Comparison of ENCODE assay signal across 8 cellular contexts in genomic region chr11:123059056-123059920, GRCh38. TPM values are rescaled to one million over a fixed set of nuclear protein-coding genes. Genes with fewer than 3 reads are reported as not detected.
DNase-seq lines count a peak whose midpoint lies in the region; ATAC-seq, FAIRE-seq and TF ChIP-seq lines count a peak whose summit lies in the region.
"Not testable (repeated sequence)": the region's sequence is repeated elsewhere in the genome, so short reads cannot be mapped to it uniquely, and the experiment has no call there.

No MANE protein-coding gene starts in this region.

- H3K4me2 ChIP-seq in KMS-11 (peak overlapping the region; percentile 88), GM12878 (ENCODE audit: control insufficient read depth, insufficient read depth) (peak overlapping the region; percentile 78)

- H3K36me3 ChIP-seq in KMS-11 (ENCODE audit: insufficient read depth), result peaks cover 31% of the 10 kb centered on the region
- peaks cover 27 to 40% of the 10 kb centered on the region in 2 experiments for H3K36me3 ChIP-seq in GM12878 (ENCODE audit: control insufficient read depth in 2 of 2, insufficient read depth in 2 of 2, low read length in 1 of 2)
- H3K36me3 ChIP-seq in esophagus squamous epithelium, result peaks cover 23 to 69% (median 36%) of the 10 kb centered on the region in 3 donors
- H3K36me3 ChIP-seq in lower lobe of right lung, result peaks cover 70% of the 10 kb centered on the region
- H3K36me3 ChIP-seq in upper lobe of right lung, result peaks cover 69% of the 10 kb centered on the region

- H3K4me1 ChIP-seq in KMS-11 (ENCODE audit: low read depth, poor library complexity, severe bottlenecking), result peaks cover 44% of the 10 kb centered on the region
- not testable (repeated sequence) for H3K4me1 ChIP-seq in GM12878 (ENCODE audit: control insufficient read depth, insufficient read depth, low read length)
- peaks cover 30 to 82% (median 59%) of the 10 kb centered on the region in 3 donors for H3K4me1 ChIP-seq in esophagus squamous epithelium
- peaks cover 69% of the 10 kb centered on the region for H3K4me1 ChIP-seq in lower lobe of right lung
- H3K4me1 ChIP-seq in upper lobe of right lung, result peaks cover 41% of the 10 kb centered on the region

- intact Hi-C loops in Calu3 (cut with micrococcal nuclease; ENCODE audit: unreplicated experiment); GM12878 (cut with micrococcal nuclease; ENCODE audit: unreplicated experiment); esophagus squamous epithelium (cut with DNase I); lower lobe of right lung (cut with DNase I); upper lobe of right lung (cut with DNase I): not testable (repeated sequence)

- H3K4me1 Mint-ChIP-seq in Calu3 (ENCODE audit: low read depth, unreplicated experiment) (peaks cover 14% of the 10 kb centered on the region), progenitor cell of endocrine pancreas (ENCODE audit: low read depth) (peaks cover 47% of the 10 kb centered on the region)

- 3% methylated on average over 18 of the region's 18 CpGs for WGBS in GM12878 (ENCODE audit: insufficient coverage, insufficient replicate concordance, low lambda C conversion rate, missing lambda C conversion rate)
- WGBS in esophagus squamous epithelium, 2 donors, result 13 to 21% methylated on average over 17 to 18 of the region's 18 CpGs

- not testable (repeated sequence) for H3K9me3 Mint-ChIP-seq in Calu3 (ENCODE audit: low read depth, unreplicated experiment); progenitor cell of endocrine pancreas (ENCODE audit: low read depth)

- H3K79me2 ChIP-seq in KMS-11 (ENCODE audit: insufficient read depth, low read depth) (peaks cover 55% of the 10 kb centered on the region), GM12878 (ENCODE audit: control insufficient read depth, insufficient read depth, low read length) (peaks cover 64% of the 10 kb centered on the region)

- SMC1A ChIA-PET in GM12878 (lab: Charles Lee; ENCODE audit: uncharacterized antibody, unreplicated experiment), result interaction anchor here (0.9 to 3.0 kb wide), 11 partner anchors 11 to 303 kb away, joined by 3 to 25 read pairs (median 4); partner anchors contain the start of gene CRTAM

- H3K4me3 Mint-ChIP-seq in Calu3 (ENCODE audit: low read depth, unreplicated experiment) (peak overlapping the region; percentile 86), progenitor cell of endocrine pancreas (ENCODE audit: low read depth) (peak overlapping the region; percentile 97)

- H3K27me3 ChIP-seq in KMS-11 (ENCODE audit: insufficient read depth, low read depth); GM12878 (replicated peaks in 1 of 2; ENCODE audit: control insufficient read depth in 2 of 2, insufficient read depth in 2 of 2, low read length in 1 of 2); esophagus squamous epithelium; lower lobe of right lung (ENCODE audit: low read depth); upper lobe of right lung: not testable (repeated sequence)

- CTCF ChIA-PET in Calu3 (lab: Charles Lee), result not testable (repeated sequence)
- CTCF ChIA-PET in GM12878 (lab: Yijun Ruan, JAX), result interaction anchor here (0.9 to 11.6 kb wide), 11 partner anchors 9 to 263 kb away, joined by 3 to 387 read pairs (median 5); no protein-coding TSS in a partner anchor

- TF ChIP-seq POLR2A in GM12878 (IDR thresholded peaks at IDR 0.05; ENCODE audit: low read depth, low read length); esophagus squamous epithelium (IDR thresholded peaks at IDR 0.05): not testable (repeated sequence)

- not testable (repeated sequence) for TF ChIP-seq EP300 in GM12878 (IDR thresholded peaks at IDR 0.05; ENCODE audit: borderline replicate concordance in 1 of 2, control insufficient read depth in 1 of 2, low read depth in 2 of 2, low read length in 2 of 2)

- H3K27me3 Mint-ChIP-seq in Calu3 (ENCODE audit: unreplicated experiment); progenitor cell of endocrine pancreas: not testable (repeated sequence)

- H3K9me3 ChIP-seq in GM12878 (replicated peaks; ENCODE audit: control insufficient read depth, insufficient read depth, low read length); esophagus squamous epithelium; lower lobe of right lung; upper lobe of right lung: not testable (repeated sequence)

- in situ Hi-C loops in GM12878 (cut with MboI), result loop anchor here (25.0 kb wide), 1 partner anchor 1597 kb away; the partner anchor contains the start of genes SORL1 and SORL1-AS1

- DNase-seq in Calu3; GM12878 (ENCODE audit: low read depth, low spot score); esophagus squamous epithelium (lab: John Stamatoyannopoulos, UW); lower lobe of right lung; progenitor cell of endocrine pancreas (ENCODE audit: low spot score, unreplicated experiment); upper lobe of right lung: not testable (repeated sequence)

- H3K4me3 ChIP-seq in KMS-11 (IDR thresholded peaks at IDR 0.05; ENCODE audit: insufficient read depth, low read depth, low read length), result not testable (repeated sequence)
- H3K4me3 ChIP-seq in WI38 (ENCODE audit: low read depth, low read length) (peak overlapping the region; percentile 99), GM12878 (peak overlapping the region; percentile 94), esophagus squamous epithelium (peak overlapping the region; percentile 65 to 98 (median 94)), lower lobe of right lung (peak overlapping the region; percentile 93), upper lobe of right lung (peak overlapping the region; percentile 94)

- FAIRE-seq in GM12878 (lab: Jason Lieb, UNC), result not testable (repeated sequence)

- not testable (repeated sequence) for TF ChIP-seq RAD21 in GM12878 (IDR thresholded peaks at IDR 0.05; ENCODE audit: insufficient read depth, low read depth, low read length)

- ATAC-seq in GM12878, lower lobe of right lung, upper lobe of right lung: not testable (repeated sequence)

- RAD21 ChIA-PET in GM12878 (lab: Charles Lee; ENCODE audit: unreplicated experiment), result interaction anchor here (1.1 to 8.1 kb wide), 4 partner anchors 9 to 207 kb away, joined by 3 to 122 read pairs (median 26); no protein-coding TSS in a partner anchor

- not testable (repeated sequence) for TF ChIP-seq CTCF in Calu3 (IDR thresholded peaks at IDR 0.05; ENCODE audit: unreplicated experiment); KMS-11 (conservative IDR thresholded peaks at IDR 0.05; ENCODE audit: low read depth, low read length); WI38 (IDR thresholded peaks at IDR 0.05; ENCODE audit: low read depth, low read length); GM12878 (IDR thresholded peaks at IDR 0.05 in 2 of 3, conservative IDR thresholded peaks at IDR 0.05 in 1 of 3; ENCODE audit: control insufficient read depth in 2 of 3, extremely low read depth in 1 of 3, insufficient read depth in 1 of 3, low read depth in 3 of 3, low read length in 3 of 3); esophagus squamous epithelium (IDR thresholded peaks at IDR 0.05); lower lobe of right lung (IDR thresholded peaks at IDR 0.05); progenitor cell of endocrine pancreas (IDR thresholded peaks at IDR 0.05; ENCODE audit: unreplicated experiment); upper lobe of right lung (IDR thresholded peaks at IDR 0.05)

- H4K20me1 ChIP-seq in KMS-11 (ENCODE audit: insufficient read depth), result peaks cover 54% of the 10 kb centered on the region
- peaks cover 23% of the 10 kb centered on the region; the same call in 1 of the 2 replicates for H4K20me1 ChIP-seq in GM12878 (ENCODE audit: control insufficient read depth, insufficient read depth)

- POLR2A ChIA-PET in GM12878 (lab: Charles Lee), result interaction anchor here (0.7 to 2.5 kb wide), 5 partner anchors 11 to 192 kb away, joined by 3 to 15 read pairs (median 4); no protein-coding TSS in a partner anchor

- H3K27ac ChIP-seq in KMS-11 (peak overlapping the region; percentile 77; the same call in 1 of the 2 replicates), esophagus squamous epithelium (peak overlapping the region; percentile 8 to 100 (median 60))
- H3K27ac ChIP-seq in GM12878 (ENCODE audit: control insufficient read depth, insufficient read depth); lower lobe of right lung; upper lobe of right lung: not testable (repeated sequence)

- TSS peak; percentile 33 for BruUV-seq in Calu3 (replicated peaks; lab: Mats Ljungman, UMichigan)
- BruUV-seq in GM12878 (replicated peaks; lab: Mats Ljungman, UMichigan), result not testable (repeated sequence)

- not testable (repeated sequence) for H2AFZ ChIP-seq in KMS-11 (ENCODE audit: low read depth); GM12878 (ENCODE audit: control insufficient read depth, low read depth, low read length)

- H3K9ac ChIP-seq in KMS-11 (peak overlapping the region; percentile 86; the same call in 1 of the 2 replicates), GM12878 (ENCODE audit: control insufficient read depth, insufficient read depth, low read length) (peak overlapping the region; percentile 41)

- H3K36me3 Mint-ChIP-seq in Calu3 (ENCODE audit: insufficient read depth, unreplicated experiment) (peaks cover 93% of the 10 kb centered on the region), progenitor cell of endocrine pancreas (ENCODE audit: insufficient read depth) (peaks cover 49% of the 10 kb centered on the region)

- H3K27ac Mint-ChIP-seq in Calu3 (ENCODE audit: unreplicated experiment) (peak overlapping the region; percentile 23), progenitor cell of endocrine pancreas (peak overlapping the region; percentile 50)

RNA-seq across cellular contexts. Expression of gene HSPA8, which starts 2.6 kb away (rescaled TPM):
- total RNA-seq in Calu3 (2022) (1,511 and 1,624 TPM in 2 replicates), GM12878 (2014; rRNA removed) (2,142 and 2,298 TPM in 2 replicates), GM12878 (2014; rRNA removed; fragmentation: Illumina TruSeq; extraction: Trizol) (2,450 and 2,735 TPM in 2 replicates), GM12878 (2021) (1,578 and 1,698 TPM in 2 replicates), esophagus squamous epithelium (1,000 to 10,000 TPM in 2 of 4 donors, 100 to 1,000 TPM in 2; 767 to 1,626 (median 1,046) TPM), lower lobe of right lung (1,001 TPM), progenitor cell of endocrine pancreas (1,127 and 1,140 TPM in 2 replicates), upper lobe of right lung (840 TPM)
- total RNA-seq in GM12878 (2013; cell fraction: nucleolus; rRNA removed), result 799 and 807 TPM in 2 replicates
- 729 TPM for polyA plus RNA-seq in GM12878 (2011; ENCODE audit: low read depth)
- polyA plus RNA-seq in GM12878 (2011; rRNA removed) (2,716 and 3,205 TPM in 2 replicates), GM12878 (2014; fragmentation: Illumina TruSeq; extraction: Trizol) (2,458 and 3,035 TPM in 2 replicates), GM12878 (2014; fragmentation: Nextera tagmentation; extraction: Ambion mirVana) (1,000 to 10,000 TPM; 1,190 to 1,772 TPM), GM12878 (2014; rRNA removed) (1,683 and 2,365 TPM in 2 replicates), GM12878 (2016; fragmentation: Nextera tagmentation; extraction: Ambion mirVana) (1,000 to 10,000 TPM; 1,900 to 1,949 TPM)
- 2,085 and 3,267 TPM in 2 replicates for polyA plus RNA-seq in GM12878 (2011; cell fraction: cytosol; rRNA removed)
- 2,060 and 2,197 TPM in 2 replicates for polyA plus RNA-seq in GM12878 (2011; cell fraction: nucleus; rRNA removed)
- polyA plus RNA-seq in GM12878 (2012), result 1,101 and 1,128 TPM in 2 replicates
- 3,706 and 4,126 TPM in 2 replicates for polyA minus RNA-seq in GM12878 (2011; rRNA and poly(A)+ RNA removed)
- polyA minus RNA-seq in GM12878 (2011; cell fraction: cytosol; rRNA and poly(A)+ RNA removed), result 616 and 823 TPM in 2 replicates
- polyA minus RNA-seq in GM12878 (2011; cell fraction: nucleus; rRNA and poly(A)+ RNA removed), result 785 and 1,054 TPM in 2 replicates
